ENCODE assay signal across 2 cellular contexts in genomic region chr12:101935769-101936741, GRCh38.
TF ChIP-seq lines count a peak whose summit lies in the region.

No MANE protein-coding gene starts in this region.

TF ChIP-seq in H1, 55 proteins besides CTCF, POLR2A, EP300 and RAD21:
- TF ChIP-seq YY1 (IDR thresholded peaks at IDR 0.05; ENCODE audit: low read depth, low read length): no peak
- no peak for TF ChIP-seq SP2 (IDR thresholded peaks at IDR 0.05; ENCODE audit: low read length)
- no peak for TF ChIP-seq KDM5A (IDR thresholded peaks at IDR 0.05; ENCODE audit: low read length)
- TF ChIP-seq E2F6 (IDR thresholded peaks at IDR 0.05): no peak
- no peak for TF ChIP-seq SP4 (IDR thresholded peaks at IDR 0.05; ENCODE audit: low read length)
- TF ChIP-seq CHD1 (IDR thresholded peaks at IDR 0.05; ENCODE audit: low read depth, low read length): no peak
- no peak for TF ChIP-seq ATF3 (IDR thresholded peaks at IDR 0.05; ENCODE audit: insufficient read depth, low read depth, low read length)
- TF ChIP-seq USF2 (IDR thresholded peaks at IDR 0.05; ENCODE audit: low read length): no peak
- TF ChIP-seq CREB1 (IDR thresholded peaks at IDR 0.05): no peak
- no peak for TF ChIP-seq BRCA1 (IDR thresholded peaks at IDR 0.05; ENCODE audit: low read depth, low read length)
- TF ChIP-seq EGR1 (IDR thresholded peaks at IDR 0.05; ENCODE audit: borderline replicate concordance, low read depth, low read length): no peak
- no peak for TF ChIP-seq RFX5 (IDR thresholded peaks at IDR 0.05; ENCODE audit: borderline replicate concordance, low read depth, low read length)
- TF ChIP-seq TBP (IDR thresholded peaks at IDR 0.05; ENCODE audit: low read depth, low read length): no peak
- no peak for TF ChIP-seq SAP30 (IDR thresholded peaks at IDR 0.05; ENCODE audit: insufficient read depth, insufficient replicate concordance, low read length)
- no peak for TF ChIP-seq MAFK (IDR thresholded peaks at IDR 0.05; ENCODE audit: low read depth, low read length)
- TF ChIP-seq SIN3A (conservative IDR thresholded peaks at IDR 0.05 in 1 of 2, IDR thresholded peaks at IDR 0.05 in 1 of 2; ENCODE audit: low read depth in 1 of 2, low read length in 2 of 2): no peak
- TF ChIP-seq SP1 (IDR thresholded peaks at IDR 0.05; ENCODE audit: low read depth, low read length): no peak

TF ChIP-seq in HEK293T, 16 proteins besides CTCF, POLR2A, EP300 and RAD21:
- TF ChIP-seq SP1 (IDR thresholded peaks at IDR 0.05): no peak
- TF ChIP-seq ARNT (IDR thresholded peaks at IDR 0.05): no peak
- TF ChIP-seq L3MBTL2 (conservative IDR thresholded peaks at IDR 0.05): no peak
- TF ChIP-seq NFRKB (IDR thresholded peaks at IDR 0.05): no peak
- TF ChIP-seq FOXK2 (IDR thresholded peaks at IDR 0.05): no peak
- TF ChIP-seq PKNOX1 (IDR thresholded peaks at IDR 0.05): no peak
- no peak for TF ChIP-seq ELF4 (IDR thresholded peaks at IDR 0.05)
- TF ChIP-seq FOXA1 (IDR thresholded peaks at IDR 0.05): no peak
- no peak for TF ChIP-seq FOXM1 (IDR thresholded peaks at IDR 0.05; ENCODE audit: borderline replicate concordance)
- no peak for TF ChIP-seq CTBP1 (IDR thresholded peaks at IDR 0.05; ENCODE audit: borderline replicate concordance)
- TF ChIP-seq SUZ12 (IDR thresholded peaks at IDR 0.05): no peak
TF ChIP-seq in HEK293T: peak in this region for 0.
